Comparison of ENCODE assay signal across 13 cellular contexts in genomic region chr3:20256144-20256543, GRCh38.
DNase-seq lines count a peak whose midpoint lies in the region; ATAC-seq and TF ChIP-seq lines count a peak whose summit lies in the region.
"Had no signal": no experiment of that assay in that cellular context is flagged by ENCODE, and none has a peak within 500 bp of the region (broad histone marks: within the 10 kb centered on the region; RNA-seq: fewer than 3 reads in every experiment).

No MANE protein-coding gene starts in this region.

- H3K9me3 Mint-ChIP-seq in endodermal cell: no peaks in the 10 kb centered on the region

- H3K4me3 ChIP-seq in endodermal cell (ENCODE audit: low read length) (no peak overlapping the region), foreskin fibroblast (ENCODE audit: low read depth in 1 of 2, low read length in 2 of 2) (no peak overlapping the region)
- H3K4me3 ChIP-seq: BLaER1 treated with 17β-estradiol and CSF1 and Interleukin-3, amounts not matched to agents 10 nM and 100 nM; testis had no signal

- H3K36me3 Mint-ChIP-seq in endodermal cell (ENCODE audit: low read depth): no peaks in the 10 kb centered on the region

- no peaks in the 10 kb centered on the region for H3K9me3 ChIP-seq in endodermal cell (ENCODE audit: control insufficient read depth, low read length)
- H3K9me3 ChIP-seq: BLaER1 treated with 17β-estradiol and CSF1 and Interleukin-3, amounts not matched to agents 10 nM and 100 nM; testis had no signal

- 88% methylated on average over 3 of the region's 3 CpGs; no CpG with 5 or more reads in 1 of the 2 experiments for WGBS in endodermal cell (ENCODE audit: insufficient coverage in 1 of 2, insufficient read length in 1 of 2), 2 experiments

- ATAC-seq in GM18502 (IDR thresholded peaks at IDR 0.05; ENCODE audit: poor library complexity, unreplicated experiment): peak; percentile 99
- ATAC-seq in GM21515 (IDR thresholded peaks at IDR 0.05; ENCODE audit: unreplicated experiment): peak; percentile 95
- peak; percentile 80 for ATAC-seq in HG03280 (IDR thresholded peaks at IDR 0.05; ENCODE audit: unreplicated experiment)
- no peak for ATAC-seq in HG02571 (IDR thresholded peaks at IDR 0.05; ENCODE audit: unreplicated experiment)
- ATAC-seq: T-helper 17 cell had no signal

- H3K4me3 Mint-ChIP-seq in endodermal cell: no peak overlapping the region
- H3K4me3 Mint-ChIP-seq: T-helper 17 cell had no signal

- H3K27me3 ChIP-seq in endodermal cell (ENCODE audit: control insufficient read depth, insufficient read depth, low read length, poor library complexity, severe bottlenecking): no peaks in the 10 kb centered on the region
- H3K27me3 ChIP-seq: BLaER1 treated with 17β-estradiol and CSF1 and Interleukin-3, amounts not matched to agents 10 nM and 100 nM; testis had no signal

- H3K4me1 Mint-ChIP-seq in endodermal cell: peaks cover 7% of the 10 kb centered on the region
- H3K4me1 Mint-ChIP-seq: T-helper 17 cell had no signal

- TF ChIP-seq CTCF in endodermal cell (conservative IDR thresholded peaks at IDR 0.05): no peak
- TF ChIP-seq CTCF in foreskin fibroblast (IDR thresholded peaks at IDR 0.05; ENCODE audit: low read depth, low read length): no peak

- H3K27ac Mint-ChIP-seq in endodermal cell: peak overlapping the region; percentile 13
- H3K27ac Mint-ChIP-seq: T-helper 17 cell had no signal

- no peaks in the 10 kb centered on the region for H3K36me3 ChIP-seq in endodermal cell (ENCODE audit: control insufficient read depth, insufficient read depth, low read length)
- H3K36me3 ChIP-seq: BLaER1 treated with 17β-estradiol and CSF1 and Interleukin-3, amounts not matched to agents 10 nM and 100 nM had no signal

- no peaks in the 10 kb centered on the region for H3K27me3 Mint-ChIP-seq in endodermal cell (ENCODE audit: insufficient read depth)
- H3K27me3 Mint-ChIP-seq: T-helper 17 cell had no signal

- no peaks in the 10 kb centered on the region for H3K4me1 ChIP-seq in endodermal cell (ENCODE audit: control insufficient read depth, insufficient read depth, low read length)
- H3K4me1 ChIP-seq: BLaER1 treated with 17β-estradiol and CSF1 and Interleukin-3, amounts not matched to agents 10 nM and 100 nM; testis had no signal

- no peak overlapping the region for H3K27ac ChIP-seq in endodermal cell (ENCODE audit: low read depth, low read length)
- H3K27ac ChIP-seq: BLaER1 treated with 17β-estradiol and CSF1 and Interleukin-3, amounts not matched to agents 10 nM and 100 nM; testis had no signal

- no peak for DNase-seq in endodermal cell
- DNase-seq in foreskin fibroblast: no peak
- DNase-seq in stimulated activated CD4-positive, alpha-beta T cell treated with anti-CD3 and anti-CD28 coated beads, Interleukin-1b, Interleukin-23, amount 100 ng/mL, for 48 hours: no peak
- no peak for DNase-seq in globus pallidus (ENCODE audit: low spot score)
- DNase-seq: amygdala; stimulated activated CD4-positive, alpha-beta T cell treated with anti-CD3 and anti-CD28 coated beads, Interleukin-4, amount 100 ng/mL, for 4 hours; T-helper 17 cell; testis had no signal

- no peak overlapping the region for H3K9ac ChIP-seq in endodermal cell (ENCODE audit: extremely low read depth, low read length, poor library complexity, severe bottlenecking)
- H3K9ac ChIP-seq: BLaER1 treated with 17β-estradiol and CSF1 and Interleukin-3, amounts not matched to agents 10 nM and 100 nM had no signal
